ENCODE assay signal across 24 cellular contexts in genomic region chr7:131836733-131837132, GRCh38.
DNase-seq lines count a peak whose midpoint lies in the region; ATAC-seq and TF ChIP-seq lines count a peak whose summit lies in the region.
"Had no signal": no experiment of that assay in that cellular context is flagged by ENCODE, and none has a peak within 500 bp of the region (broad histone marks: within the 10 kb centered on the region; RNA-seq: fewer than 3 reads in every experiment).

No MANE protein-coding gene starts in this region.

- no peak overlapping the region for H3K4me3 ChIP-seq in GM23338
- H3K4me3 ChIP-seq in WERI-Rb-1 (ENCODE audit: low read depth, low read length), result no peak overlapping the region
- H3K4me3 ChIP-seq: A549, BLaER1, HAP-1, MG63, PC-9 had no signal

- H3K27ac ChIP-seq in GM23338 (ENCODE audit: low read depth), result no peak overlapping the region
- H3K27ac ChIP-seq in WERI-Rb-1, result no peak overlapping the region
- H3K27ac ChIP-seq: A549, BLaER1, HL-60, PC-9, RWPE1 had no signal

- TF ChIP-seq CTCF in GM23338 (conservative IDR thresholded peaks at IDR 0.05; ENCODE audit: low read depth in 2 of 2), result peak; percentile 61 to 80
- TF ChIP-seq CTCF in WERI-Rb-1 (IDR thresholded peaks at IDR 0.05; ENCODE audit: low read depth, low read length), result peak; percentile 55
- TF ChIP-seq CTCF in GM10266 (IDR thresholded peaks at IDR 0.05; ENCODE audit: control insufficient read depth, insufficient read depth, low read depth, missing control alignments), result no peak

- H4K20me1 ChIP-seq in GM23338 (replicated peaks; ENCODE audit: insufficient read depth), result no peaks in the 10 kb centered on the region
- H4K20me1 ChIP-seq: BLaER1 had no signal

- peaks cover 3% of the 10 kb centered on the region; the same call in 1 of the 3 replicates for H3K4me1 Mint-ChIP-seq in GM23338

- ATAC-seq in GM23338 (peak; percentile 98), HG03565 (IDR thresholded peaks at IDR 0.05; ENCODE audit: unreplicated experiment) (no peak), GM19397 (IDR thresholded peaks at IDR 0.05; ENCODE audit: unreplicated experiment) (no peak)
- ATAC-seq: CD8-positive, alpha-beta T cell had no signal

- no peak overlapping the region for H3K27ac Mint-ChIP-seq in GM23338
- H3K27ac Mint-ChIP-seq: CD8-positive, alpha-beta T cell had no signal

- H3K27me3 ChIP-seq in GM23338 (ENCODE audit: insufficient read depth), result no peaks in the 10 kb centered on the region
- no peaks in the 10 kb centered on the region for H3K27me3 ChIP-seq in WERI-Rb-1 (ENCODE audit: insufficient read depth, low read depth, severe bottlenecking)
- H3K27me3 ChIP-seq: BLaER1 had no signal

- no peaks in the 10 kb centered on the region for H3K36me3 ChIP-seq in GM23338 (ENCODE audit: insufficient read depth)
- H3K36me3 ChIP-seq in WERI-Rb-1, result no peaks in the 10 kb centered on the region
- H3K36me3 ChIP-seq: BLaER1, HAP-1, MG63 had no signal

- H3K4me1 ChIP-seq in GM23338 (ENCODE audit: insufficient read depth), result no peaks in the 10 kb centered on the region
- H3K4me1 ChIP-seq: A549, BLaER1, HAP-1 had no signal

- H3K27me3 Mint-ChIP-seq in GM23338 (ENCODE audit: insufficient read depth, low read depth, poor library complexity), result peaks cover 6% of the 10 kb centered on the region

- no peaks in the 10 kb centered on the region for H3K9me3 Mint-ChIP-seq in GM23338
- H3K9me3 Mint-ChIP-seq: CD8-positive, alpha-beta T cell had no signal

- no peaks in the 10 kb centered on the region for H3K79me2 ChIP-seq in GM23338 (replicated peaks; ENCODE audit: insufficient read depth)

- H3K4me2 ChIP-seq in GM23338, result no peak overlapping the region
- H3K4me2 ChIP-seq: A549, BLaER1, PC-9 had no signal

- H3K4me3 Mint-ChIP-seq in GM23338, result no peak overlapping the region
- H3K4me3 Mint-ChIP-seq: CD8-positive, alpha-beta T cell had no signal

- no peaks in the 10 kb centered on the region for H3K9me3 ChIP-seq in WERI-Rb-1 (ENCODE audit: severe bottlenecking)
- H3K9me3 ChIP-seq: A549, BLaER1, HAP-1, MG63 had no signal

- H2AFZ ChIP-seq in GM23338, result no peak overlapping the region
- H2AFZ ChIP-seq: PC-9 had no signal

- H3F3A ChIP-seq in GM23338 (replicated peaks; ENCODE audit: low read depth), result no peaks in the 10 kb centered on the region

- DNase-seq in DMS79 (lab: John Stamatoyannopoulos, UW) (peak; percentile 54), GM23338 (ENCODE audit: low spot score) (peak; percentile 71), WERI-Rb-1 (peak; percentile 30), iPS-NIHi11 (ENCODE audit: low spot score) (peak; percentile 51), NCI-H146 (lab: John Stamatoyannopoulos, UW) (no peak), GM10266 (ENCODE audit: extremely low spot score) (no peak)
- DNase-seq: Calu3; CD8-positive, alpha-beta T cell; DND-41; Kasumi-1; MG63; NCI-H1092; NCI-H1436 treated with DMSO at 0.1 percent for 48 hours; NCI-H2029 treated with DMSO at 0.1 percent for 48 hours; NCI-H510A treated with DMSO at 0.1 percent for 48 hours; NCI-H774; PC-9 had no signal

- no peaks in the 10 kb centered on the region for H3K36me3 Mint-ChIP-seq in GM23338 (ENCODE audit: low read depth)
- H3K36me3 Mint-ChIP-seq: CD8-positive, alpha-beta T cell had no signal

- H3K9me2 ChIP-seq in GM23338 (ENCODE audit: insufficient read depth), result 0 out of 2 replicates have a peak, but pooled peaks cover 2% of the 10 kb centered on the region

TF ChIP-seq in GM23338, 12 proteins besides CTCF, POLR2A, EP300 and RAD21 (continues in another document):
- TF ChIP-seq CREB1 (CRISPR knock-in tag; IDR thresholded peaks at IDR 0.05; ENCODE audit: low read depth) (no peak), REST (IDR thresholded peaks at IDR 0.05; ENCODE audit: unreplicated experiment) (no peak), STAT1 (IDR thresholded peaks at IDR 0.05; ENCODE audit: unreplicated experiment) (no peak), ETS1 (IDR thresholded peaks at IDR 0.05) (no peak), ZNF114 (CRISPR knock-in tag; IDR thresholded peaks at IDR 0.05) (no peak), JUNB (IDR thresholded peaks at IDR 0.05; ENCODE audit: unreplicated experiment) (no peak), EZH2phosphoT487 (IDR thresholded peaks at IDR 0.05; ENCODE audit: unreplicated experiment) (no peak), EZH2 (IDR thresholded peaks at IDR 0.05; ENCODE audit: low read depth, unreplicated experiment) (no peak), POLR2AphosphoS5 (IDR thresholded peaks at IDR 0.05; ENCODE audit: low read depth) (no peak), ZNF331 (CRISPR knock-in tag; IDR thresholded peaks at IDR 0.05; ENCODE audit: low read depth) (no peak)

Comparison
In these comparisons a context has a peak if more than half of its experiments do, and no peak if none do; other contexts are left out.
1. DNase-seq: peak in DMS79 (single experiment), GM23338 (single experiment), WERI-Rb-1 (single experiment) and iPS-NIHi11 (single experiment); none in NCI-H146 (single experiment) and GM10266 (single experiment).